In the genomic region with DNA sequence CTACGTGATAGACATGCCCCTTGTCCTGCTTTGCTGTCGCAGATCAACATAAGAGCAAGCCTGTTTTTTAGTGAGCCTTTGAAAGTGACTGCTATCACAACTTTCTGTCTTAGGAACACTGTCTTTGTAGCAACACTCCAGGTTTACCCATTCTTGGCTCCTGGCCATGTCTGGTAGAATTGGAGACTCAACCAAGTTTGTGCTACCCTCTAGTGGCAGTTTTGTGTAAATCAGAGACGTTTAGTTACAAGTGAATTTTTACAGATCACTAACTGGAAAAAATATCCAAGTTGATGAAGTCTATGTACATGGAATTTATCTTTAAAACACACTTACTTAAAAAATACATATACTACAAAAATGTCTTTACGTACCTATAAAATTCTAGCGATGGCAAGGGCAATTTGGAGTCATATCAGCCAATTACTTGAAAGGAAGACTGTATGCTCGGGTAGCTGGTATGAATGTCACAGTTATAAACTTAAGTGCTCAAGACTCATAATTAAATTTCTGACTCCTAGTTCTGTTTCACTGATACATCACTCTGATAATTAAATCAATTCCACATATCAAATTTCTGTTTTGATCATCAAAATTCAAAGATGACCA, we compare ENCODE assay signal across 8 cellular contexts.
A peak's percentile ranks its signal among the peaks of the same experiment; 100 is the strongest.
DNase-seq lines count a peak whose midpoint lies in the region; ATAC-seq and TF ChIP-seq lines count a peak whose summit lies in the region.

No MANE protein-coding gene starts in this region.

- no peak overlapping the region for H3K4me3 ChIP-seq in GM12864 (ENCODE audit: low read depth, low read length)

- DNase-seq in A172 (ENCODE audit: low spot score) (peak; percentile 67), GM12864 (ENCODE audit: low read depth) (peak; percentile 16), NAMALWA (ENCODE audit: low spot score) (peak; percentile 79), SHP77 treated with DMSO at 0.1 percent for 48 hours (lab: John Stamatoyannopoulos, UW) (peak; percentile 16), brain pericyte (ENCODE audit: low read depth, low spot score) (peak; percentile 38), inferior parietal cortex (ENCODE audit: extremely low spot score) (peak; percentile 97)
- DNase-seq in stimulated activated CD4-positive, alpha-beta T cell treated with anti-CD3 and anti-CD28 coated beads, Interleukin-2, amount 100 ng/mL, for 24 hours: peak; percentile 19 to 35

- peak; percentile 64 for TF ChIP-seq CTCF in GM12864 (IDR thresholded peaks at IDR 0.05; ENCODE audit: low read depth, low read length, missing control alignments)

- peak; percentile 85 for ATAC-seq in HG02571 (IDR thresholded peaks at IDR 0.05; ENCODE audit: unreplicated experiment)

Comparison
In these comparisons a context has a peak if more than half of its experiments do, and no peak if none do; other contexts are left out.
1. DNase-seq: peak in every context shown above with its lines; median percentile 97 in inferior parietal cortex; 79 in NAMALWA; 67 in A172; 38 in brain pericyte; 27 in stimulated activated CD4-positive, alpha-beta T cell treated with anti-CD3 and anti-CD28 coated beads, Interleukin-2, amount 100 ng/mL, for 24 hours; 16 in GM12864; 16 in SHP77 treated with DMSO at 0.1 percent for 48 hours.